9 cellular contexts compared by ENCODE assay signal in genomic region chr15:73965730-73966103, GRCh38. TPM values are rescaled to one million over a fixed set of nuclear protein-coding genes. Genes with fewer than 3 reads are reported as not detected.
A peak's percentile ranks its signal among the peaks of the same experiment; 100 is the strongest.
DNase-seq lines count a peak whose midpoint lies in the region; ATAC-seq and TF ChIP-seq lines count a peak whose summit lies in the region.
"Had no signal": no experiment of that assay in that cellular context is flagged by ENCODE, and none has a peak within 500 bp of the region (broad histone marks: within the 10 kb centered on the region; RNA-seq: fewer than 3 reads in every experiment).

No MANE protein-coding gene starts in this region.

- TF ChIP-seq CTCF in GM10266 (IDR thresholded peaks at IDR 0.05; ENCODE audit: control insufficient read depth, insufficient read depth, low read depth, missing control alignments) (no peak), OCI-LY7 (conservative IDR thresholded peaks at IDR 0.05; ENCODE audit: low read length) (no peak), foreskin fibroblast (IDR thresholded peaks at IDR 0.05; ENCODE audit: low read depth, low read length) (no peak)

- no TSS peak for BruUV-seq in OCI-LY7 (replicated peaks; lab: Mats Ljungman, UMichigan)

- ATAC-seq in GM21576 (IDR thresholded peaks at IDR 0.05; ENCODE audit: unreplicated experiment) = peak; percentile 49

- no peaks in the 10 kb centered on the region for H3K9me3 ChIP-seq in OCI-LY7 (ENCODE audit: low read length)

- DNase-seq in GM10266 (ENCODE audit: extremely low spot score) = peak; percentile 75
- DNase-seq in OCI-LY7 (ENCODE audit: low spot score) = peak; percentile 56
- DNase-seq in foreskin fibroblast = peak; percentile 48 to 76
- DNase-seq in cerebellar cortex (ENCODE audit: low spot score) = no peak
- no peak for DNase-seq in NCI-H69 (lab: John Stamatoyannopoulos, UW)
- no peak for DNase-seq in HUDEP-2 (lab: John Stamatoyannopoulos, UW; ENCODE audit: unreplicated experiment in 76 of 76)
- no peak for DNase-seq in activated gamma-delta T cell (lab: John Stamatoyannopoulos, UW)
- DNase-seq: left ventricle myocardium superior had no signal

- H3K36me3 ChIP-seq in OCI-LY7 (ENCODE audit: insufficient read depth, low read length) = no peaks in the 10 kb centered on the region

- H3K9me2 ChIP-seq in OCI-LY7 (ENCODE audit: insufficient read depth, low read length) = no peaks in the 10 kb centered on the region

- POLR2A ChIA-PET in OCI-LY7 (lab: Charles Lee) = no interaction called here

- H3K4me3 ChIP-seq in OCI-LY7 (ENCODE audit: low read depth, low read length, poor library complexity, severe bottlenecking) (no peak overlapping the region), foreskin fibroblast (ENCODE audit: low read depth in 1 of 2, low read length in 2 of 2) (no peak overlapping the region)

- intact Hi-C loops in OCI-LY7 (cut with micrococcal nuclease; ENCODE audit: unreplicated experiment) = no loop called here

- CTCF ChIA-PET in OCI-LY7 (lab: Charles Lee; ENCODE audit: unreplicated experiment) = no interaction called here

- peak overlapping the region; percentile 16 for H3K27ac ChIP-seq in OCI-LY7 (ENCODE audit: low read depth, low read length, poor library complexity, severe bottlenecking)

- H4K20me1 ChIP-seq in OCI-LY7 (ENCODE audit: insufficient read depth, low read length) = no peaks in the 10 kb centered on the region

- peaks cover 19% of the 10 kb centered on the region for H3K4me1 ChIP-seq in OCI-LY7 (ENCODE audit: insufficient read depth, low read length, poor library complexity, severe bottlenecking)

- peak overlapping the region; percentile 77 for H3K4me2 ChIP-seq in OCI-LY7 (ENCODE audit: low read length)

- peak overlapping the region; percentile 97 for H2AFZ ChIP-seq in OCI-LY7 (ENCODE audit: low read length)

- no peaks in the 10 kb centered on the region for H3K79me2 ChIP-seq in OCI-LY7 (ENCODE audit: insufficient read depth, low read depth, low read length)

RNA-seq across cellular contexts. Expression of gene STOML1, which starts 26.4 kb away (rescaled TPM):
- 5.7 and 8.0 TPM in 2 replicates for total RNA-seq in OCI-LY7 (2014; rRNA removed; shearing (Covaris generic))
- total RNA-seq in OCI-LY7 (2022) = 8.9 and 10.0 TPM in 2 replicates

RNA-seq across cellular contexts. Expression of gene PML, which starts 28.8 kb away (rescaled TPM):
- 9.6 and 16.9 TPM in 2 replicates for total RNA-seq in OCI-LY7 (2014; rRNA removed; shearing (Covaris generic))
- 26.1 and 28.1 TPM in 2 replicates for total RNA-seq in OCI-LY7 (2022)

RNA-seq across cellular contexts. Expression of gene LOXL1, which starts 39.5 kb away (rescaled TPM):
- not detected in 2 replicates for total RNA-seq in OCI-LY7 (2014; rRNA removed; shearing (Covaris generic))
- total RNA-seq in OCI-LY7 (2022) = not detected in 2 replicates

Comparison
In these comparisons a context has a peak if more than half of its experiments do, and no peak if none do; other contexts are left out.
1. DNase-seq: peak in GM10266 (single experiment), OCI-LY7 (single experiment) and foreskin fibroblast (2 of 2); none in cerebellar cortex (single experiment), NCI-H69 (single experiment), HUDEP-2 (0 of 76) and activated gamma-delta T cell (single experiment).